Comparison of ENCODE assay signal across 14 cellular contexts in the genomic region with DNA sequence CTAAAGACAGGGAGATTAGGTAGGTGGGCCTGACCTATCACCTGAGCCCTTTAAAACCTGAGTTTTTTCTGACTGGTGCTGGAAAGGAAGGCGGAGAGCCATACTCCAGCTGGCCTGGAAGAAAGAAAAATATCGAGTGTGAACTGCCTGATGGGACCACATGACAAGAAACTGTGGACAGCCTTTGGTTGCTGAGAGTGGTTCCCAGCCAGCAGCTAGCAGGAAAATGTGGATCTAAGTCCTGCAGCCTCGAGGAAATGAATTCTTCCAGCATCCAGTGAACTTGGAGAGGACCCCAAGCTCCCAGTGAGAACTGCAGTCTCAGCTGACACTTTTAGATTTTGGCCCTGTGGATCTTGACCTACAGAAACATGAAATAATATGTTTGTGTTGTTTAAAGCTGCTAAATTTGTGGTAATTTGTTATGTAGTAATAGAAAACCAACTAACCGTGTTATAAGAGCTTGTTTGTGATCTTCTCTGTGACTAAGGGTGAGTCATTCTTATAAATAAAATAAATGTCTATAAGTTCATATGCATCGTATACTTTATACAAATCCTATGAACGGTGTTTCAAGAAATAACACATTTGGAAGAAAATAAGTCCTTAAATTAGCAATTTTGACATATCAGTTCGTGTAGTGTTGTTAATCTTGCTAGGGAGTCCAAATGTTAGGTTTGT.
"Had no signal": no experiment of that assay in that cellular context is flagged by ENCODE, and none has a peak within 500 bp of the region (broad histone marks: within the 10 kb centered on the region; RNA-seq: fewer than 3 reads in every experiment).

No MANE protein-coding gene starts in this region.

- H3K9me3 ChIP-seq: prostate gland, right lobe of liver, suprapubic skin, upper lobe of left lung had no signal

- ATAC-seq: left cardiac atrium; right lobe of liver; stimulated activated naive CD8-positive, alpha-beta T cell treated with anti-CD3 and anti-CD28 coated beads, Interleukin-15, Interleukin-2, amounts not matched to agents 100 U/mL and 50 U/mL, for 24 hours had no signal

- DNase-seq: activated T-cell treated with anti-CD3 and anti-CD28 coated beads, Interleukin-2, amount 50 U/mL, for 1 hour; brain microvascular endothelial cell; cerebellar nuclear complex; dermis blood vessel endothelial cell; immature natural killer cell; left cardiac atrium; occipital lobe; right lobe of liver; stimulated activated CD4-positive, alpha-beta T cell treated with anti-CD3 and anti-CD28 coated beads, Interleukin-4, amount 100 ng/mL, for 1 hour; stimulated activated CD8-positive, alpha-beta memory T cell treated with anti-CD3 and anti-CD28 coated beads, Interleukin-4, amount 100 ng/mL, for 48 hours; stimulated activated naive CD8-positive, alpha-beta T cell treated with anti-CD3 and anti-CD28 coated beads, Interleukin-15, Interleukin-2, amounts not matched to agents 100 U/mL and 50 U/mL, for 24 hours; upper lobe of left lung had no signal

- H3K36me3 ChIP-seq: brain microvascular endothelial cell, prostate gland, right lobe of liver, suprapubic skin, upper lobe of left lung had no signal

- H3K4me3 ChIP-seq: prostate gland, right lobe of liver, suprapubic skin, upper lobe of left lung had no signal

- H3K27me3 ChIP-seq: brain microvascular endothelial cell, right lobe of liver, suprapubic skin, upper lobe of left lung had no signal

- H3K4me1 ChIP-seq: prostate gland, right lobe of liver, suprapubic skin, upper lobe of left lung had no signal

- H3K27ac ChIP-seq: brain microvascular endothelial cell, prostate gland, right lobe of liver, suprapubic skin, upper lobe of left lung had no signal
